In the genomic region with DNA sequence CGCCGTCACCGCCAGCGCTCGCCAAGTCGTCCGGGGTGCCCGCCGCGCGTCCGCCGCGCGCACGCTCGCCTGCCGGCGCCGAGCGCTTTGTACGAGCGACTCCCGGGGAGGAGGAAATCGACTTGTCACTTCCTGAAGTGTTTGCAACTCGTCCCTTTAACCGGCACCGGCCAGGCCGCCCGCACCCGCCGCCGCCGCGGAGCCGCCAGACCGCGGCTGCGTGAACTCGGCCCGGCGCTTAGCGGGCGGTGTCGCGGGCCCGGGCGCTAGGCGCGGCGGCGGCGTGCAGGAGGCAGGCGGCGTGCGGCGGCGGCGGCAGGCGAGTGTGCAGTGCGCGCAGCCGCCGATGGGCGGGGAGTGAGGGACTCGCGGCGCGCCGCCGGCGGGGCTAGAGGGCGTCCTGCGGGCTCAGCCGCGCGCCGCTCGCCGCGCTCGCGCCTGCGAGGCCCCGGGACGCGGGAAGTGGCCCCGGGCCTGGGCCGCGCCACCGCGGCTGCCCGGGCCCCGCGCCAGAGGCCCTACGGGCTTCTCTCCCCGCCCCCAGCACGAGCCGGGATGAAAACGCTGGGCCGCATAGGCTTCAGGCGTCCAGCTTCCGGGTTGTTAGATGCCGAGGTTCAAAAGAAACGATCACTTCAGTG, we compare ENCODE assay signal across 8 cellular contexts. TPM values are rescaled to one million over a fixed set of nuclear protein-coding genes. Genes with fewer than 3 reads are reported as not detected.
DNase-seq lines count a peak whose midpoint lies in the region; ATAC-seq and TF ChIP-seq lines count a peak whose summit lies in the region.

A gene with protein sequence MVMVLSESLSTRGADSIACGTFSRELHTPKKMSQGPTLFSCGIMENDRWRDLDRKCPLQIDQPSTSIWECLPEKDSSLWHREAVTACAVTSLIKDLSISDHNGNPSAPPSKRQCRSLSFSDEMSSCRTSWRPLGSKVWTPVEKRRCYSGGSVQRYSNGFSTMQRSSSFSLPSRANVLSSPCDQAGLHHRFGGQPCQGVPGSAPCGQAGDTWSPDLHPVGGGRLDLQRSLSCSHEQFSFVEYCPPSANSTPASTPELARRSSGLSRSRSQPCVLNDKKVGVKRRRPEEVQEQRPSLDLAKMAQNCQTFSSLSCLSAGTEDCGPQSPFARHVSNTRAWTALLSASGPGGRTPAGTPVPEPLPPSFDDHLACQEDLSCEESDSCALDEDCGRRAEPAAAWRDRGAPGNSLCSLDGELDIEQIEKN (minus strand): TSS at position 332 of the 641 bp plus-strand sequence. CDS start 37,665 bp downstream, outside the sequence.

- WGBS in tibial nerve, 2 donors = 0% methylated on average over 4 to 11 of the region's 105 CpGs

- H3K9ac ChIP-seq in parathyroid adenoma = peak within 1 kb of the TSS; percentile 40

- TF ChIP-seq POLR2A in tibial nerve (IDR thresholded peaks at IDR 0.05) = peak; percentile 78 to 84

- H3K4me2 ChIP-seq in parathyroid adenoma (ENCODE audit: low read length) = peak within 1 kb of the TSS; percentile 88

- DNase-seq in EL (peak; percentile 80), KBM-7 (peak; percentile 63), SW480 (ENCODE audit: low spot score) (peak; percentile 74), cardiac muscle cell (ENCODE audit: low read depth in 1 of 2, low spot score in 1 of 2) (peak; percentile 89 to 92), tibial nerve (ENCODE audit: low spot score in 2 of 2) (peak; percentile 61 to 70)
- DNase-seq in activated naive CD8-positive, alpha-beta T cell treated with anti-CD3 and anti-CD28 coated beads, Interleukin-2, amount 50 U/mL, for 16 hours (ENCODE audit: low read depth, low spot score) = peak; percentile 50

- peak; percentile 60 for ATAC-seq in GM21619 (IDR thresholded peaks at IDR 0.05; ENCODE audit: unreplicated experiment)

- H3K36me3 ChIP-seq in cardiac muscle cell (no peaks in the 10 kb centered on the region), parathyroid adenoma (ENCODE audit: control insufficient read depth, insufficient read depth, low read length) (no peaks in the 10 kb centered on the region), tibial nerve (peaks cover 0 to 14% (median 0%) of the 10 kb centered on the region in 3 donors)

- peaks cover 12% of the 10 kb centered on the region for H3K79me2 ChIP-seq in parathyroid adenoma

- H3K4me1 ChIP-seq in cardiac muscle cell (ENCODE audit: low read depth) (peaks cover 29% of the 10 kb centered on the region), parathyroid adenoma (peaks cover 29% of the 10 kb centered on the region), tibial nerve (peaks cover 4 to 44% (median 38%) of the 10 kb centered on the region in 4 donors)

- no peaks in the 10 kb centered on the region for H3K27me3 ChIP-seq in cardiac muscle cell
- no peaks in the 10 kb centered on the region for H3K27me3 ChIP-seq in parathyroid adenoma (ENCODE audit: control insufficient read depth, insufficient read depth, low read length)
- no peaks in the 10 kb centered on the region for H3K27me3 ChIP-seq in tibial nerve

- TF ChIP-seq EP300 in tibial nerve (IDR thresholded peaks at IDR 0.05) = no peak

- H3K9me3 ChIP-seq in cardiac muscle cell (ENCODE audit: low read depth) = no peaks in the 10 kb centered on the region
- H3K9me3 ChIP-seq in parathyroid adenoma (ENCODE audit: control insufficient read depth, low read length) = no peaks in the 10 kb centered on the region
- no peaks in the 10 kb centered on the region for H3K9me3 ChIP-seq in tibial nerve

- peak within 1 kb of the TSS; percentile 56 for H2AFZ ChIP-seq in parathyroid adenoma

- TF ChIP-seq CTCF in cardiac muscle cell (IDR thresholded peaks at IDR 0.05; ENCODE audit: low read depth, low read length) (no peak), parathyroid adenoma (IDR thresholded peaks at IDR 0.05) (no peak), tibial nerve (IDR thresholded peaks at IDR 0.05) (peak in 4 of 5 experiments; percentile 28 to 85 (median 60))

- H3K27ac ChIP-seq in cardiac muscle cell = peak within 1 kb of the TSS; percentile 16
- peak within 1 kb of the TSS; percentile 65 for H3K27ac ChIP-seq in parathyroid adenoma
- peak within 1 kb of the TSS; percentile 83 to 98 (median 95) for H3K27ac ChIP-seq in tibial nerve

- in situ Hi-C loops in KBM-7 (cut with MboI; ENCODE audit: low pct_unique_long_range_greater_than_20kb, low sequenced_read_pairs) = loop anchor here (25.0 kb wide), 1 partner anchor 207 kb away; no protein-coding TSS in a partner anchor

- H3K4me3 ChIP-seq in cardiac muscle cell = peak within 1 kb of the TSS; percentile 83
- H3K4me3 ChIP-seq in parathyroid adenoma (ENCODE audit: low read depth, low read length) = peak within 1 kb of the TSS; percentile 62
- H3K4me3 ChIP-seq in tibial nerve = peak within 1 kb of the TSS; percentile 75 to 87 (median 84)

RNA-seq across cellular contexts. Expression of the gene that starts here (rescaled TPM):
- 28.7 and 34.8 TPM in 2 replicates for total RNA-seq in cardiac muscle cell
- polyA plus RNA-seq in cardiac muscle cell = 10.2 and 13.6 TPM in 2 replicates
- 10 to 100 TPM; 60.8 to 84.8 (median 78.8) TPM for total RNA-seq in tibial nerve

Comparison
In these comparisons a context has a peak if more than half of its experiments do, and no peak if none do; other contexts are left out.
1. Peak in every context shown above with its lines: DNase-seq, ATAC-seq, H3K4me3 ChIP-seq and H3K27ac ChIP-seq.
2. H3K27ac ChIP-seq: peak in every context shown above with its lines; median percentile 95 in tibial nerve; 65 in parathyroid adenoma; 16 in cardiac muscle cell.
3. CTCF ChIP-seq: peak in tibial nerve (4 of 5); none in cardiac muscle cell (single experiment) and parathyroid adenoma (single experiment).